1 cellular context compared by ENCODE assay signal in genomic region chr18:11857177-11857887, GRCh38.
TF ChIP-seq lines count a peak whose summit lies in the region.

No MANE protein-coding gene starts in this region.

TF ChIP-seq in HEK293, 187 proteins besides CTCF, POLR2A, EP300 and RAD21 (continued from another document and continues in another):
- TF ChIP-seq ZNF354C (tag by site-specific recombination; IDR thresholded peaks at IDR 0.05; ENCODE audit: borderline replicate concordance, low read depth) (no peak), OSR2 (tag by site-specific recombination; IDR thresholded peaks at IDR 0.05) (peak; percentile 31; the same call in 1 of the 2 replicates), ZNF133 (tag by site-specific recombination; IDR thresholded peaks at IDR 0.05) (peak; percentile 35; the same call in 1 of the 2 replicates), ZNF274 (IDR thresholded peaks at IDR 0.05; ENCODE audit: low read length) (no peak), ZNF274 (tag by site-specific recombination; IDR thresholded peaks at IDR 0.05; ENCODE audit: borderline replicate concordance) (no peak), ZBTB20 (tag by site-specific recombination; IDR thresholded peaks at IDR 0.05) (peak; percentile 79), ZNF16 (tag by site-specific recombination; IDR thresholded peaks at IDR 0.05; ENCODE audit: low read depth) (no peak), ZFP37 (tag by site-specific recombination; IDR thresholded peaks at IDR 0.05) (peak; percentile 98), ZNF791 (tag by site-specific recombination; IDR thresholded peaks at IDR 0.05) (no peak), PRDM1 (tag by site-specific recombination; IDR thresholded peaks at IDR 0.05) (peak; percentile 85), ZNF600 (tag by site-specific recombination; IDR thresholded peaks at IDR 0.05) (peak; percentile 93), ZNF560 (tag by site-specific recombination; IDR thresholded peaks at IDR 0.05; ENCODE audit: borderline replicate concordance) (no peak), ZNF626 (tag by site-specific recombination; IDR thresholded peaks at IDR 0.05) (no peak), ZNF404 (tag by site-specific recombination; IDR thresholded peaks at IDR 0.05) (no peak), KLF1 (tag by site-specific recombination; IDR thresholded peaks at IDR 0.05) (0 out of 2 replicates have a peak, but pooled peaks have one; percentile 12), ZNF768 (tag by site-specific recombination; IDR thresholded peaks at IDR 0.05) (no peak), TRIM28 (IDR thresholded peaks at IDR 0.05; ENCODE audit: borderline replicate concordance, low read length) (no peak), YY2 (tag by site-specific recombination; IDR thresholded peaks at IDR 0.05) (no peak; the same call in 1 of the 2 replicates), ZNF707 (tag by site-specific recombination; IDR thresholded peaks at IDR 0.05) (no peak), ZNF747 (tag by site-specific recombination; IDR thresholded peaks at IDR 0.05) (no peak), ZBTB17 (tag by site-specific recombination; IDR thresholded peaks at IDR 0.05) (peak; percentile 95), ZNF311 (tag by site-specific recombination; IDR thresholded peaks at IDR 0.05; ENCODE audit: borderline replicate concordance) (no peak), PRDM10 (tag by site-specific recombination; IDR thresholded peaks at IDR 0.05) (peak; percentile 98), ZNF596 (tag by site-specific recombination; IDR thresholded peaks at IDR 0.05) (no peak), ZNF362 (tag by site-specific recombination; IDR thresholded peaks at IDR 0.05) (peak; percentile 92), GFI1B (tag by site-specific recombination; IDR thresholded peaks at IDR 0.05) (peak; percentile 81), ZNF121 (tag by site-specific recombination; IDR thresholded peaks at IDR 0.05) (no peak), ZNF324 (tag by site-specific recombination; IDR thresholded peaks at IDR 0.05) (0 out of 2 replicates have a peak, but pooled peaks have one; percentile 47), ZBTB11 (tag by site-specific recombination; conservative IDR thresholded peaks at IDR 0.05; ENCODE audit: low read depth) (no peak), ZNF48 (tag by site-specific recombination; IDR thresholded peaks at IDR 0.05) (no peak), SP2 (tag by site-specific recombination; IDR thresholded peaks at IDR 0.05) (peak; percentile 49), ZIC2 (tag by site-specific recombination; IDR thresholded peaks at IDR 0.05) (peak; percentile 90), ZNF10 (tag by site-specific recombination; IDR thresholded peaks at IDR 0.05) (no peak), ZSCAN30 (tag by site-specific recombination; IDR thresholded peaks at IDR 0.05) (0 out of 2 replicates have a peak, but pooled peaks have one; percentile 31), KLF17 (tag by site-specific recombination; IDR thresholded peaks at IDR 0.05) (no peak), KLF16 (tag by site-specific recombination; IDR thresholded peaks at IDR 0.05) (no peak), ZEB2 (tag by site-specific recombination; IDR thresholded peaks at IDR 0.05) (peak; percentile 79), ZSCAN23 (tag by site-specific recombination; IDR thresholded peaks at IDR 0.05) (no peak), ZBTB21 (tag by site-specific recombination; IDR thresholded peaks at IDR 0.05) (peak; percentile 98), HOXD13 (CRISPR knock-in tag; IDR thresholded peaks at IDR 0.05; ENCODE audit: borderline replicate concordance) (no peak), ZNF391 (tag by site-specific recombination; IDR thresholded peaks at IDR 0.05; ENCODE audit: borderline replicate concordance, low read depth) (peak; percentile 36; the same call in 1 of the 2 replicates), ZNF394 (tag by site-specific recombination; IDR thresholded peaks at IDR 0.05; ENCODE audit: borderline replicate concordance) (peak; percentile 58; the same call in 1 of the 2 replicates), ZNF114 (tag by site-specific recombination; IDR thresholded peaks at IDR 0.05) (no peak), TCF7L2 (IDR thresholded peaks at IDR 0.05; ENCODE audit: borderline replicate concordance, low read depth, low read length) (no peak), INSM2 (tag by site-specific recombination; IDR thresholded peaks at IDR 0.05) (peak; percentile 77), ZNF701 (tag by site-specific recombination; IDR thresholded peaks at IDR 0.05) (no peak), HOXC10 (CRISPR knock-in tag; IDR thresholded peaks at IDR 0.05) (no peak), ZNF692 (tag by site-specific recombination; IDR thresholded peaks at IDR 0.05) (peak; percentile 97), ZNF335 (tag by site-specific recombination; conservative IDR thresholded peaks at IDR 0.05) (peak; percentile 86), ZNF777 (tag by site-specific recombination; IDR thresholded peaks at IDR 0.05; ENCODE audit: borderline replicate concordance) (no peak), ZNF610 (tag by site-specific recombination; IDR thresholded peaks at IDR 0.05; ENCODE audit: borderline replicate concordance) (no peak), ZNF426 (tag by site-specific recombination; IDR thresholded peaks at IDR 0.05) (no peak), ZNF341 (tag by site-specific recombination; IDR thresholded peaks at IDR 0.05; ENCODE audit: low read depth) (peak; percentile 13; the same call in 1 of the 2 replicates), ZNF639 (tag by site-specific recombination; IDR thresholded peaks at IDR 0.05) (peak; percentile 70), ZNF223 (tag by site-specific recombination; IDR thresholded peaks at IDR 0.05) (peak; percentile 91), ZNF366 (tag by site-specific recombination; conservative IDR thresholded peaks at IDR 0.05) (peak; percentile 93), BCL11A (tag by site-specific recombination; IDR thresholded peaks at IDR 0.05; ENCODE audit: low read depth) (0 out of 2 replicates have a peak, but pooled peaks have one; percentile 56)
